14 cellular contexts compared by ENCODE assay signal in genomic region chr10:110845372-110845755, GRCh38. TPM values are rescaled to one million over a fixed set of nuclear protein-coding genes. Genes with fewer than 3 reads are reported as not detected.
DNase-seq lines count a peak whose midpoint lies in the region; ATAC-seq and TF ChIP-seq lines count a peak whose summit lies in the region.
"Had no signal": no experiment of that assay in that cellular context is flagged by ENCODE, and none has a peak within 500 bp of the region (broad histone marks: within the 10 kb centered on the region; RNA-seq: fewer than 3 reads in every experiment).

No MANE protein-coding gene starts in this region.

- H3K27me3 ChIP-seq in colonic mucosa, result no peaks in the 10 kb centered on the region

- H3K27me3 Mint-ChIP-seq in stimulated activated naive CD8-positive, alpha-beta T cell treated with anti-CD3 and anti-CD28 coated beads, Interleukin-15, amount 100 ng/mL, for 72 hours, result no peaks in the 10 kb centered on the region
- no peaks in the 10 kb centered on the region for H3K27me3 Mint-ChIP-seq in naive thymus-derived CD8-positive, alpha-beta T cell
- H3K27me3 Mint-ChIP-seq in type B pancreatic cell, result no peaks in the 10 kb centered on the region

- no peaks in the 10 kb centered on the region for H3K9me3 ChIP-seq in colonic mucosa

- H3K36me3 ChIP-seq in colonic mucosa, result no peaks in the 10 kb centered on the region

- H3K27ac ChIP-seq in colonic mucosa, result peak overlapping the region; percentile 97

- H3K36me3 Mint-ChIP-seq in naive thymus-derived CD8-positive, alpha-beta T cell, result no peaks in the 10 kb centered on the region
- H3K36me3 Mint-ChIP-seq in type B pancreatic cell, result no peaks in the 10 kb centered on the region

- DNase-seq in stimulated activated naive CD8-positive, alpha-beta T cell treated with anti-CD3 and anti-CD28 coated beads, Interleukin-15, Interleukin-2, amounts not matched to agents 100 U/mL and 50 U/mL, for 24 hours, result peak; percentile 2
- DNase-seq in stimulated activated naive CD8-positive, alpha-beta T cell treated with anti-CD3 and anti-CD28 coated beads, Interleukin-15, amount 100 ng/mL, for 72 hours, result no peak
- DNase-seq in colonic mucosa (no peak), type B pancreatic cell (ENCODE audit: extremely low spot score, unreplicated experiment) (no peak), T-helper 9 cell (no peak), KBM-7 (no peak), erythroblast (lab: John Stamatoyannopoulos, UW) (no peak)
- no peak for DNase-seq in naive thymus-derived CD8-positive, alpha-beta T cell
- DNase-seq: activated gamma-delta T cell; anterior cingulate cortex; HFFc6; NCI-H446 treated with DMSO at 0.1 percent for 48 hours; SHP77 treated with DMSO at 0.1 percent for 48 hours; stimulated activated CD4-positive, alpha-beta T cell treated with anti-CD3 and anti-CD28 coated beads, Interleukin-15, amount 100 ng/mL, for 24 hours had no signal

- H3K4me3 ChIP-seq in colonic mucosa, result no peak overlapping the region

- H3K9me3 Mint-ChIP-seq in stimulated activated naive CD8-positive, alpha-beta T cell treated with anti-CD3 and anti-CD28 coated beads, Interleukin-15, amount 100 ng/mL, for 72 hours, result peaks cover 4 to 7% of the 10 kb centered on the region in 2 donors
- H3K9me3 Mint-ChIP-seq in naive thymus-derived CD8-positive, alpha-beta T cell, result no peaks in the 10 kb centered on the region
- no peaks in the 10 kb centered on the region for H3K9me3 Mint-ChIP-seq in type B pancreatic cell
- H3K9me3 Mint-ChIP-seq: HFFc6 had no signal

- POLR2A ChIA-PET in naive thymus-derived CD8-positive, alpha-beta T cell (lab: Charles Lee), result interaction anchor here (1.6 to 6.4 kb wide), 4 partner anchors 10 to 38 kb away, joined by 4 to 78 read pairs (median 14); partner anchors contain the start of gene PDCD4

- no peak for ATAC-seq in stimulated activated naive CD8-positive, alpha-beta T cell treated with anti-CD3 and anti-CD28 coated beads, Interleukin-15, Interleukin-2, amounts not matched to agents 100 U/mL and 50 U/mL, for 24 hours
- ATAC-seq in stimulated activated naive CD8-positive, alpha-beta T cell treated with anti-CD3 and anti-CD28 coated beads, Interleukin-15, amount 100 ng/mL, for 72 hours, result no peak
- no peak for ATAC-seq in naive thymus-derived CD8-positive, alpha-beta T cell

- H3K4me1 ChIP-seq in colonic mucosa, result peaks cover 36% of the 10 kb centered on the region

- peaks cover 95% of the 10 kb centered on the region for H3K4me1 Mint-ChIP-seq in stimulated activated naive CD8-positive, alpha-beta T cell treated with anti-CD3 and anti-CD28 coated beads, Interleukin-15, amount 100 ng/mL, for 72 hours
- H3K4me1 Mint-ChIP-seq in naive thymus-derived CD8-positive, alpha-beta T cell, result peaks cover 36 to 90% (median 77%) of the 10 kb centered on the region in 4 donors
- H3K4me1 Mint-ChIP-seq in type B pancreatic cell (ENCODE audit: unreplicated experiment), result peaks cover 58% of the 10 kb centered on the region

- H3K9ac ChIP-seq in colonic mucosa (ENCODE audit: low read depth in 2 of 2, low read length in 2 of 2), result peak overlapping the region in 1 of 2 donors; percentile 71

- intact Hi-C loops in colonic mucosa (cut with DNase I), result no loop called here

- H3K27ac Mint-ChIP-seq in stimulated activated naive CD8-positive, alpha-beta T cell treated with anti-CD3 and anti-CD28 coated beads, Interleukin-15, amount 100 ng/mL, for 72 hours, result peak overlapping the region in 1 of 2 donors; percentile 74
- H3K27ac Mint-ChIP-seq in naive thymus-derived CD8-positive, alpha-beta T cell, result peak overlapping the region in 6 of 10 donors; percentile 31 to 86 (median 68)
- H3K27ac Mint-ChIP-seq in type B pancreatic cell, result peak overlapping the region; percentile 92
- H3K27ac Mint-ChIP-seq: HFFc6 had no signal

- TF ChIP-seq CTCF in colonic mucosa (IDR thresholded peaks at IDR 0.05) (no peak), type B pancreatic cell (conservative IDR thresholded peaks at IDR 0.05) (no peak)

- in situ Hi-C loops in KBM-7 (cut with MboI; ENCODE audit: low pct_unique_long_range_greater_than_20kb, low sequenced_read_pairs), result no loop called here

- no peak overlapping the region for H3K4me3 Mint-ChIP-seq in stimulated activated naive CD8-positive, alpha-beta T cell treated with anti-CD3 and anti-CD28 coated beads, Interleukin-15, amount 100 ng/mL, for 72 hours
- H3K4me3 Mint-ChIP-seq in naive thymus-derived CD8-positive, alpha-beta T cell, result peak overlapping the region in 4 of 10 donors; percentile 24 to 50 (median 35)
- H3K4me3 Mint-ChIP-seq in type B pancreatic cell, result peak overlapping the region; percentile 65
- H3K4me3 Mint-ChIP-seq: HFFc6 had no signal

- TF ChIP-seq POLR2A in erythroblast (IDR thresholded peaks at IDR 0.05; ENCODE audit: low read length), result no peak

RNA-seq across cellular contexts. Expression of gene PDCD4, which starts 26.4 kb away (rescaled TPM):
- total RNA-seq in colonic mucosa, result 100 to 1,000 TPM; 397 to 463 TPM
- total RNA-seq in naive thymus-derived CD8-positive, alpha-beta T cell, result 100 to 1,000 TPM; 361 to 367 TPM
- 100 to 1,000 TPM; 318 to 385 (median 341) TPM for polyA plus RNA-seq in naive thymus-derived CD8-positive, alpha-beta T cell
- 122 and 145 TPM in 2 replicates for total RNA-seq in type B pancreatic cell (ENCODE audit: low replicate concordance)
